In the genomic region with DNA sequence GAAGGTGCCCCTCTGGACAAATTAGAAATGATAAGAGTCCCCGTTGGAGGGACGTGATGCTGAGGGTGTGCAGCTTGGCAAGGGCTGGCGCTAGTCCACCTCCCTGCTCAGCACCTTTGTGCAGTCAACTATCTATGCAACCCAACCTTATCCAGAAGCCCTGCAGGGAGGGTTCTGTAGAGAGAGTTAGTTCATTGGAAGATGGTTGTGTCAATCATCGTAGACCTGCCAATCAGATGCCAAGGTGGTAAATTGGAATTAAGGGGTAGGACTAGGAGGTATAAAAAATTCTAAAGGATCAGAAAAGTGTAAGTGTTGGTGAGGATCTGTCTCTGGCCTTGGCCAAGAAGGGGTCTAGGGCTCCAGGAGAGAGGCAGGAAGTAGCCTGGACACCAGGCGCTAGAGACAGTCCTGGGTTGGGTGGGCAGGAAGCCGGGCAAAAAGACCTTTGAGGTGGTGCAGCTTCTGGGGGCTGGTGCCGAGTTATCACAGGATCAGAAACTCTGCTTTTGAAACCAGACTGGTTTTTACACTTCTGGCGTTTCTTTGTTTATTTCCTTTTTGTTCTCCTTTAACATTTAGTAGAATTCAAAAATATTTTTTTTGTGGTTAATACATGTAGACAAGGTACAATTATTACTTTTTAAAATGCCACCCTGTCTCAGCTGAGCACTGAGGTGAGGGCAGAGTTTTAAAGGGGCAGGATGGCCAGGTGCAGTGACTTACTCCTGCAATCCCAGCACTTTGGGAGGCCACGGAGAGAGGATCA, we compare ENCODE assay signal across 8 cellular contexts. TPM values are rescaled to one million over a fixed set of nuclear protein-coding genes. Genes with fewer than 3 reads are reported as not detected.
A peak's percentile ranks its signal among the peaks of the same experiment; 100 is the strongest.
DNase-seq lines count a peak whose midpoint lies in the region; ATAC-seq and TF ChIP-seq lines count a peak whose summit lies in the region.

No MANE protein-coding gene starts in this region.

- H3K4me1 ChIP-seq in right lobe of liver (peaks cover 0 to 5% (median 0%) of the 10 kb centered on the region in 4 donors), uterus (peaks cover 7 to 15% of the 10 kb centered on the region in 2 donors)

- DNase-seq in AG10803 (ENCODE audit: low read depth) (peak; percentile 82), GM13977 (ENCODE audit: low spot score) (peak; percentile 86), SK-N-DZ (ENCODE audit: low spot score) (peak; percentile 33), chondrocyte (ENCODE audit: low spot score) (no peak), right lobe of liver (peak in 2 of 3 donors; percentile 18 to 42), uterus (peak in 1 of 2 donors; percentile 54), mesenteric fat pad (ENCODE audit: low spot score) (no peak)

- TF ChIP-seq POLR2A in right lobe of liver (IDR thresholded peaks at IDR 0.05) (no peak), uterus (IDR thresholded peaks at IDR 0.05) (no peak)

- H3K27ac ChIP-seq in right lobe of liver, result peak overlapping the region in 1 of 3 donors; percentile 58
- peak overlapping the region; percentile 93 to 96 for H3K27ac ChIP-seq in uterus

- H3K36me3 ChIP-seq in right lobe of liver (peaks cover 0 to 4% (median 0%) of the 10 kb centered on the region in 4 donors), uterus (no peaks in the 10 kb centered on the region)

- H3K4me3 Mint-ChIP-seq in chondrocyte (ENCODE audit: unreplicated experiment), result peak overlapping the region; percentile 21

- H3K4me3 ChIP-seq in AG10803 (ENCODE audit: low read length) (peak overlapping the region; percentile 62), right lobe of liver (no peak overlapping the region), uterus (no peak overlapping the region)

- H3K4me1 Mint-ChIP-seq in chondrocyte (ENCODE audit: low read depth), result peaks cover 26% of the 10 kb centered on the region

- H3K27me3 ChIP-seq in right lobe of liver, result no peaks in the 10 kb centered on the region
- no peaks in the 10 kb centered on the region for H3K27me3 ChIP-seq in uterus

- H3K27me3 Mint-ChIP-seq in chondrocyte (ENCODE audit: low read depth), result no peaks in the 10 kb centered on the region

- 48% methylated on average over 6 of the region's 9 CpGs for WGBS in right lobe of liver (ENCODE audit: insufficient coverage, low coverage, low lambda C conversion rate, missing lambda C conversion rate)

- peak; percentile 44 to 57 (median 46) for ATAC-seq in right lobe of liver
- ATAC-seq in HG02973 (IDR thresholded peaks at IDR 0.05; ENCODE audit: unreplicated experiment), result no peak

- no peak overlapping the region for H3K27ac Mint-ChIP-seq in chondrocyte (ENCODE audit: unreplicated experiment)

- peaks cover 2% of the 10 kb centered on the region for H3K36me3 Mint-ChIP-seq in chondrocyte (ENCODE audit: low read depth)

- intact Hi-C loops in right lobe of liver (cut with DNase I) (no loop called here), uterus (cut with DNase I; ENCODE audit: low total_unique reads) (no loop called here)

- H3K9me3 Mint-ChIP-seq in chondrocyte (ENCODE audit: low read depth), result no peaks in the 10 kb centered on the region

- no peaks in the 10 kb centered on the region for H3K9me3 ChIP-seq in right lobe of liver
- no peaks in the 10 kb centered on the region for H3K9me3 ChIP-seq in uterus

- TF ChIP-seq CTCF in AG10803 (conservative IDR thresholded peaks at IDR 0.05; ENCODE audit: low read length) (no peak), GM13977 (IDR thresholded peaks at IDR 0.05; ENCODE audit: extremely low read depth, insufficient read depth, missing control alignments) (no peak), chondrocyte (IDR thresholded peaks at IDR 0.05) (no peak), right lobe of liver (IDR thresholded peaks at IDR 0.05) (no peak), uterus (IDR thresholded peaks at IDR 0.05) (no peak)

- in situ Hi-C loops in GM13977 (cut with MboI; ENCODE audit: low pct_unique_long_range_greater_than_20kb, low sequenced_read_pairs, unreplicated experiment), result no loop called here

RNA-seq across cellular contexts. Expression of a gene that starts 1.6 kb away (rescaled TPM):
- 1.0 and 1.8 TPM in 2 replicates for polyA plus RNA-seq in SK-N-DZ (2014; cell fraction: cytosol; rRNA removed)
- polyA plus RNA-seq in SK-N-DZ (2014; cell fraction: nucleus; rRNA removed), result 2.6 and 4.0 TPM in 2 replicates
- total RNA-seq in chondrocyte (11.3 to 27.7 TPM (median 14.6 TPM) in 3 replicates), right lobe of liver (10 to 100 TPM in 2 of 6 experiments, 1 to 10 TPM in 4; 3.3 to 12.6 (median 6.3) TPM), uterus (10 to 100 TPM in 1 of 4 donors, 1 to 10 TPM in 2, under 1 TPM in 1; 0.29 to 16.0 (median 3.1) TPM), mesenteric fat pad (1.3 TPM)

RNA-seq across cellular contexts. Expression of a gene that starts 25.9 kb away (rescaled TPM):
- 0.05 and 0.08 TPM in 2 replicates for polyA plus RNA-seq in SK-N-DZ (2014; cell fraction: cytosol; rRNA removed)
- polyA plus RNA-seq in SK-N-DZ (2014; cell fraction: nucleus; rRNA removed), result 0.03 TPM in 1 of 2 replicates, not detected in the other
- total RNA-seq in chondrocyte (not detected in 3 replicates), right lobe of liver (not detected), uterus (1 to 10 TPM in 2 of 4 donors, under 1 TPM in 1, not detected in 1; under 0.01 to 5.8 (median 3.1) TPM), mesenteric fat pad (not detected)

RNA-seq across cellular contexts. Expression of a gene that starts 36.7 kb away (rescaled TPM):
- polyA plus RNA-seq in SK-N-DZ (2014; cell fraction: cytosol; rRNA removed), result 0.22 TPM in 1 of 2 replicates, not detected in the other
- polyA plus RNA-seq in SK-N-DZ (2014; cell fraction: nucleus; rRNA removed), result not detected in 2 replicates
- 0.37 TPM in 1 of 3 replicates, not detected in the others for total RNA-seq in chondrocyte
- 1 to 10 TPM; 1.2 to 8.6 (median 2.0) TPM for total RNA-seq in right lobe of liver
- total RNA-seq in uterus, result 1 to 10 TPM in 1 of 4 donors, under 1 TPM in 1, not detected in 2; 0.48 to 1.6 TPM
- total RNA-seq in mesenteric fat pad, result 1.7 TPM

RNA-seq across cellular contexts. Expression of a gene that starts 57.7 kb away (rescaled TPM):
- polyA plus RNA-seq in SK-N-DZ (2014; cell fraction: cytosol; rRNA removed), result 0.44 and 0.71 TPM in 2 replicates
- not detected in 2 replicates for polyA plus RNA-seq in SK-N-DZ (2014; cell fraction: nucleus; rRNA removed)
- total RNA-seq in chondrocyte (0.20 TPM in 1 of 3 replicates, not detected in the others), right lobe of liver (10 to 100 TPM in 1 of 6 experiments, 1 to 10 TPM in 5; 3.4 to 12.9 (median 6.5) TPM), uterus (1 to 10 TPM; 2.4 to 6.7 (median 4.5) TPM), mesenteric fat pad (26.1 TPM)

Comparison
In these comparisons a context has a peak if more than half of its experiments do, and no peak if none do; other contexts are left out.
1. DNase-seq: peak in AG10803 (single experiment), GM13977 (single experiment), SK-N-DZ (single experiment) and right lobe of liver (2 of 3); none in chondrocyte (single experiment) and mesenteric fat pad (single experiment).